In genomic region chr4:173490817-173491518, GRCh38 we compare ENCODE assay signal across 11 cellular contexts. TPM values are rescaled to one million over a fixed set of nuclear protein-coding genes. Genes with fewer than 3 reads are reported as not detected.
A peak's percentile ranks its signal among the peaks of the same experiment; 100 is the strongest.
DNase-seq lines count a peak whose midpoint lies in the region; ATAC-seq and TF ChIP-seq lines count a peak whose summit lies in the region.
"Had no signal": no experiment of that assay in that cellular context is flagged by ENCODE, and none has a peak within 500 bp of the region (broad histone marks: within the 10 kb centered on the region; RNA-seq: fewer than 3 reads in every experiment).

No MANE protein-coding gene starts in this region.

- POLR2A ChIA-PET in CD8-positive, alpha-beta T cell (lab: Charles Lee): no interaction called here
- POLR2A ChIA-PET in CD4-positive, alpha-beta T cell (lab: Charles Lee): no interaction called here

- no peaks in the 10 kb centered on the region for H3F3A ChIP-seq in neural progenitor cell (ENCODE audit: low read depth)

- H3K9me3 ChIP-seq in neural progenitor cell (ENCODE audit: low read depth): no peaks in the 10 kb centered on the region
- no peaks in the 10 kb centered on the region for H3K9me3 ChIP-seq in CD8-positive, alpha-beta T cell (ENCODE audit: low read length)
- no peaks in the 10 kb centered on the region for H3K9me3 ChIP-seq in CD4-positive, alpha-beta T cell (ENCODE audit: control insufficient read depth, low read length)

- H3K27ac ChIP-seq in coronary artery (peak overlapping the region; percentile 44 to 63), neural progenitor cell (no peak overlapping the region)
- no peak overlapping the region for H3K27ac ChIP-seq in CD8-positive, alpha-beta T cell (ENCODE audit: low read depth, low read length)
- no peak overlapping the region for H3K27ac ChIP-seq in CD4-positive, alpha-beta T cell (ENCODE audit: low read depth, low read length)

- ATAC-seq in CD8-positive, alpha-beta T cell: no peak
- ATAC-seq in CD4-positive, alpha-beta T cell (ENCODE audit: poor library complexity): no peak
- ATAC-seq: stimulated activated memory B cell treated with anti-CD40 and anti-IgM and Interleukin-4, amounts not matched to agents 10 μg/mL and 1 μg/mL and 100 μg/mL, for 72 hours had no signal

- H3K79me2 ChIP-seq in neural progenitor cell (ENCODE audit: low read depth): no peaks in the 10 kb centered on the region

- no peak overlapping the region for H3K4me2 ChIP-seq in neural progenitor cell

- peaks cover 3% of the 10 kb centered on the region for H3K4me1 Mint-ChIP-seq in neural progenitor cell
- peaks cover 7% of the 10 kb centered on the region for H3K4me1 Mint-ChIP-seq in CD8-positive, alpha-beta T cell (ENCODE audit: low read depth)
- H3K4me1 Mint-ChIP-seq in CD4-positive, alpha-beta T cell (ENCODE audit: low read depth): peaks cover 22% of the 10 kb centered on the region

- no peak overlapping the region for H3K27ac Mint-ChIP-seq in neural progenitor cell
- H3K27ac Mint-ChIP-seq in CD8-positive, alpha-beta T cell: no peak overlapping the region
- no peak overlapping the region for H3K27ac Mint-ChIP-seq in CD4-positive, alpha-beta T cell
- H3K27ac Mint-ChIP-seq: stimulated activated memory B cell treated with anti-CD40 and anti-IgM and Interleukin-4, amounts not matched to agents 10 μg/mL and 1 μg/mL and 100 μg/mL, for 72 hours had no signal

- H3K27me3 Mint-ChIP-seq in neural progenitor cell (ENCODE audit: insufficient read depth, low read depth): peaks cover 11% of the 10 kb centered on the region
- H3K27me3 Mint-ChIP-seq in CD8-positive, alpha-beta T cell (ENCODE audit: low read depth): peaks cover 18% of the 10 kb centered on the region
- H3K27me3 Mint-ChIP-seq in CD4-positive, alpha-beta T cell: peaks cover 35% of the 10 kb centered on the region

- H3K9ac ChIP-seq in neural progenitor cell: no peak overlapping the region

- H3K4me3 ChIP-seq in coronary artery: no peak overlapping the region
- no peak overlapping the region for H3K4me3 ChIP-seq in neural progenitor cell
- H3K4me3 ChIP-seq in CD8-positive, alpha-beta T cell (ENCODE audit: low read depth, low read length): no peak overlapping the region

- H3K36me3 ChIP-seq in neural progenitor cell: no peaks in the 10 kb centered on the region
- H3K36me3 ChIP-seq in CD8-positive, alpha-beta T cell (ENCODE audit: insufficient read depth, low read length): no peaks in the 10 kb centered on the region

- H3K9me3 Mint-ChIP-seq in neural progenitor cell: peaks cover 3% of the 10 kb centered on the region
- no peaks in the 10 kb centered on the region for H3K9me3 Mint-ChIP-seq in CD8-positive, alpha-beta T cell
- no peaks in the 10 kb centered on the region for H3K9me3 Mint-ChIP-seq in CD4-positive, alpha-beta T cell
- H3K9me3 Mint-ChIP-seq: stimulated activated memory B cell treated with anti-CD40 and anti-IgM and Interleukin-4, amounts not matched to agents 10 μg/mL and 1 μg/mL and 100 μg/mL, for 72 hours had no signal

- H3K4me1 ChIP-seq in neural progenitor cell: peaks cover 5% of the 10 kb centered on the region
- peaks cover 4% of the 10 kb centered on the region for H3K4me1 ChIP-seq in CD8-positive, alpha-beta T cell (ENCODE audit: insufficient read depth, low read length)

- TF ChIP-seq CTCF in coronary artery (IDR thresholded peaks at IDR 0.05): no peak
- no peak for TF ChIP-seq CTCF in neural progenitor cell (IDR thresholded peaks at IDR 0.05)
- no peak for TF ChIP-seq CTCF in CD8-positive, alpha-beta T cell (IDR thresholded peaks at IDR 0.05)
- TF ChIP-seq CTCF in CD4-positive, alpha-beta T cell (IDR thresholded peaks at IDR 0.05): no peak

- no peak overlapping the region for H2AFZ ChIP-seq in neural progenitor cell (replicated peaks)

- H3K4me3 Mint-ChIP-seq in neural progenitor cell: no peak overlapping the region
- H3K4me3 Mint-ChIP-seq in CD8-positive, alpha-beta T cell: no peak overlapping the region
- no peak overlapping the region for H3K4me3 Mint-ChIP-seq in CD4-positive, alpha-beta T cell
- H3K4me3 Mint-ChIP-seq: stimulated activated memory B cell treated with anti-CD40 and anti-IgM and Interleukin-4, amounts not matched to agents 10 μg/mL and 1 μg/mL and 100 μg/mL, for 72 hours had no signal

- DNase-seq in DMS53 (lab: John Stamatoyannopoulos, UW): peak; percentile 71
- DNase-seq in NCI-H69 (lab: John Stamatoyannopoulos, UW): peak; percentile 40
- no peak for DNase-seq in coronary artery (ENCODE audit: low spot score)
- DNase-seq in myocyte (ENCODE audit: low read depth): peak; percentile 98
- DNase-seq in HT-29 (ENCODE audit: low spot score): no peak
- no peak for DNase-seq in neural progenitor cell (ENCODE audit: low spot score)
- no peak for DNase-seq in CD8-positive, alpha-beta T cell
- DNase-seq in CD4-positive, alpha-beta T cell: no peak
- DNase-seq: activated CD4-positive, alpha-beta T cell treated with anti-CD3 and anti-CD28 coated beads for 4 hours had no signal

- no peaks in the 10 kb centered on the region for H4K20me1 ChIP-seq in neural progenitor cell (ENCODE audit: low read depth)

- intact Hi-C loops in CD8-positive, alpha-beta T cell (cut with DNase I, micrococcal nuclease): loop anchor here in 1 of 2 experiments (10.0 kb wide), 1 partner anchor 476 kb away; no protein-coding TSS in a partner anchor
- intact Hi-C loops in CD4-positive, alpha-beta T cell (cut with DNase I, micrococcal nuclease): loop anchor here in 1 of 2 experiments (5.0 kb wide), 1 partner anchor 174 kb away; no protein-coding TSS in a partner anchor

- H3K27me3 ChIP-seq in neural progenitor cell: peaks cover 39% of the 10 kb centered on the region
- H3K27me3 ChIP-seq in CD8-positive, alpha-beta T cell (ENCODE audit: insufficient read depth, low read length): no peaks in the 10 kb centered on the region
- H3K27me3 ChIP-seq in CD4-positive, alpha-beta T cell (ENCODE audit: control insufficient read depth, insufficient read depth, low read length): peaks cover 5% of the 10 kb centered on the region

- CTCF ChIA-PET in CD8-positive, alpha-beta T cell (lab: Charles Lee): interaction anchor here (0.6 to 1.6 kb wide), 2 partner anchors 71 to 444 kb away, joined by 3 to 4 read pairs; no protein-coding TSS in a partner anchor
- CTCF ChIA-PET in CD4-positive, alpha-beta T cell (lab: Charles Lee): no interaction called here

- no peaks in the 10 kb centered on the region for H3K36me3 Mint-ChIP-seq in neural progenitor cell
- no peaks in the 10 kb centered on the region for H3K36me3 Mint-ChIP-seq in CD8-positive, alpha-beta T cell
- no peaks in the 10 kb centered on the region for H3K36me3 Mint-ChIP-seq in CD4-positive, alpha-beta T cell (ENCODE audit: low read depth)
- H3K36me3 Mint-ChIP-seq: stimulated activated memory B cell treated with anti-CD40 and anti-IgM and Interleukin-4, amounts not matched to agents 10 μg/mL and 1 μg/mL and 100 μg/mL, for 72 hours had no signal

RNA-seq across cellular contexts. Expression of gene HAND2, which starts 39.1 kb away (rescaled TPM):
- total RNA-seq in myocyte (0.11 TPM in 1 of 2 replicates, not detected in the other), neural progenitor cell (ENCODE audit: low replicate concordance) (0.09 TPM in 1 of 2 replicates, not detected in the other)
- polyA plus RNA-seq in myocyte (2012): not detected
- not detected in 2 replicates for total RNA-seq in HT-29 (2014; rRNA removed; shearing (Covaris generic))
- total RNA-seq in CD8-positive, alpha-beta T cell: not detected
- not detected for total RNA-seq in CD4-positive, alpha-beta T cell
- polyA plus RNA-seq: neural cell had no signal

Comparison
In these comparisons a context has a peak if more than half of its experiments do, and no peak if none do; other contexts are left out.
1. DNase-seq: peak in DMS53 (single experiment), NCI-H69 (single experiment) and myocyte (single experiment); none in coronary artery (single experiment), HT-29 (single experiment), neural progenitor cell (single experiment), CD8-positive, alpha-beta T cell (0 of 7) and CD4-positive, alpha-beta T cell (0 of 10).
2. H3K27ac ChIP-seq: peak in coronary artery (2 of 2); none in neural progenitor cell (single experiment), CD8-positive, alpha-beta T cell (single experiment) and CD4-positive, alpha-beta T cell (single experiment).